ENCODE assay signal across 10 cellular contexts in the genomic region with DNA sequence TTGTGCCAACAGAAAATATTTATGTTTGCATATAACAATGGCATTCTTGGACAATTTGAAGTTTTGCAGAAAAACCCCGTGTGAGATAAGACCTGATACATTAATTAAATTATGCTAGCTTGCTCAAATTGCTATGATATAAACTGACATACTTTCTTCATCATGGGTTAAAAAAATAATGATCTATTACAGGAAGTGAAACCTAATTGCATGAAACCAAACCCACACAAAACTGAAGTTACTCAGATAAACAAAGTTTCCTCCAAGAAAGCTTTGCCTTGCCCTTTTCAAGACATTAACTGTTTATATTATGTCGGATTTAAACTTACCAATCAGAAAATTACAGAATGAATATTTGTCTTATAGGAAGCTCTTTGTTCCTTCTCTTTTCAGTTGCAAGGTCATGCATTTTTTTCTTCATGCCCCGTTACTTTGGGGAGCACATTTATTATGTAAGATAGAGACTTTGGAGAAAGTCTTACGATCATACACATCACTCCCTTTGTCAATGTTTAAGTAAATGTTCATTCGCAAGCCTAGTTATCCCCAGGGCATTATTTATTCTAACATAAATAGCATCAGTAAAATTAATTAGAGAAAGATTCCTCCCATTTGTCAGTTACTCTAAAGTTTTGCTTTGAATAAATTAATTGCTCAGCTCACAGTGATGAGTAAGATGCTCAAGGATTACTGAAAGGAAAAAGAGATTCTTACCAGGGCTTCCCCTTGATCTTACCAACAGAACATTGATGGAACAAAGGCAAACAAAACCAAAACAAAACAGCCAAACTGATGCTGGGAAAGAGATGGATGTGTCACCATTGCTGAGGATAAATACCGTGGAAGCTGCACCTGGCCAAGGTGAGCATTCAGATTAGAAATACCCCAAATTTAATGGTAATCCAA. TPM values are rescaled to one million over a fixed set of nuclear protein-coding genes. Genes with fewer than 3 reads are reported as not detected.
DNase-seq lines count a peak whose midpoint lies in the region; ATAC-seq and TF ChIP-seq lines count a peak whose summit lies in the region.
"Had no signal": no experiment of that assay in that cellular context is flagged by ENCODE, and none has a peak within 500 bp of the region (broad histone marks: within the 10 kb centered on the region; RNA-seq: fewer than 3 reads in every experiment).

No MANE protein-coding gene starts in this region.

- H3K27ac ChIP-seq in adrenal gland (no peak overlapping the region), heart left ventricle (no peak overlapping the region)
- H3K27ac ChIP-seq: epithelial cell of prostate had no signal

- H3K9me3 ChIP-seq in T-helper 17 cell (ENCODE audit: control insufficient read depth, low read length, poor library complexity, severe bottlenecking) (no peaks in the 10 kb centered on the region), adrenal gland (replicated peaks in 1 of 3) (no peaks in the 10 kb centered on the region), HAP-1 (no peaks in the 10 kb centered on the region), heart left ventricle (peaks cover 0 to 12% (median 0%) of the 10 kb centered on the region in 12 donors)

- peak overlapping the region; percentile 81 for H3K27ac Mint-ChIP-seq in T-helper 17 cell

- no peaks in the 10 kb centered on the region for H3K27me3 Mint-ChIP-seq in T-helper 17 cell

- in situ Hi-C loops in HAP-1 (cut with MboI; ENCODE audit: low sequenced_read_pairs), result no loop called here

- H3K4me1 ChIP-seq in adrenal gland (replicated peaks in 1 of 2) (no peaks in the 10 kb centered on the region), HAP-1 (no peaks in the 10 kb centered on the region), heart left ventricle (no peaks in the 10 kb centered on the region)

- intact Hi-C loops in adrenal gland (cut with DNase I) (no loop called here), heart left ventricle (cut with DNase I) (no loop called here), sciatic nerve (cut with DNase I) (no loop called here)

- TF ChIP-seq CTCF in adrenal gland (IDR thresholded peaks at IDR 0.05) (no peak), heart left ventricle (IDR thresholded peaks at IDR 0.05) (no peak)

- H3K36me3 ChIP-seq in adrenal gland (replicated peaks in 1 of 2) (no peaks in the 10 kb centered on the region), HAP-1 (replicated peaks) (no peaks in the 10 kb centered on the region), heart left ventricle (no peaks in the 10 kb centered on the region)

- no peaks in the 10 kb centered on the region for H3K36me3 Mint-ChIP-seq in T-helper 17 cell (ENCODE audit: low read depth)

- DNase-seq in T-helper 17 cell, result no peak
- no peak for DNase-seq in adrenal gland
- DNase-seq in HAP-1 (ENCODE audit: low spot score in 2 of 2), result no peak
- no peak for DNase-seq in heart left ventricle
- no peak for DNase-seq in sciatic nerve (ENCODE audit: low spot score)
- DNase-seq: mesendoderm had no signal

- H3K4me1 Mint-ChIP-seq in T-helper 17 cell, result peaks cover 8% of the 10 kb centered on the region

- TF ChIP-seq POLR2A in adrenal gland (IDR thresholded peaks at IDR 0.05) (no peak), heart left ventricle (IDR thresholded peaks at IDR 0.05) (no peak)

- ATAC-seq in GM18502 (IDR thresholded peaks at IDR 0.05; ENCODE audit: poor library complexity, unreplicated experiment) (peak; percentile 89), GM19463 (IDR thresholded peaks at IDR 0.05; ENCODE audit: unreplicated experiment) (peak; percentile 78), HG03095 (IDR thresholded peaks at IDR 0.05; ENCODE audit: unreplicated experiment) (peak; percentile 82), T-helper 17 cell (peak; percentile 55), heart left ventricle (no peak), sciatic nerve (no peak)

- 44 to 56% (median 47%) methylated on average over 6 of the region's 6 CpGs for WGBS in adrenal gland, 4 donors
- 70 to 81% (median 74%) methylated on average over 6 of the region's 6 CpGs for WGBS in heart left ventricle, 4 donors

- H3K27me3 ChIP-seq in adrenal gland, result peaks cover 10% of the 10 kb centered on the region
- H3K27me3 ChIP-seq in HAP-1 (ENCODE audit: low read depth), result 0 out of 2 replicates have a peak, but pooled peaks cover 2% of the 10 kb centered on the region
- peaks cover 0 to 4% (median 0%) of the 10 kb centered on the region in 9 donors for H3K27me3 ChIP-seq in heart left ventricle

- H3K4me3 ChIP-seq in adrenal gland (no peak overlapping the region), HAP-1 (no peak overlapping the region), heart left ventricle (no peak overlapping the region)

- peak overlapping the region; percentile 49 for H3K4me3 Mint-ChIP-seq in T-helper 17 cell

RNA-seq across cellular contexts. Expression of gene TMEM244, which starts 14.7 kb away (rescaled TPM):
- total RNA-seq in T-helper 17 cell (1 to 10 TPM in 1 of 2 donors, not detected in 1; 1.2 TPM), adrenal gland (not detected), heart left ventricle (not detected), sciatic nerve (not detected)
- polyA plus RNA-seq in adrenal gland (not detected), heart left ventricle (not detected)

Comparison
In these comparisons a context has a peak if more than half of its experiments do, and no peak if none do; other contexts are left out.
1. ATAC-seq: peak in GM18502 (single experiment), GM19463 (single experiment), HG03095 (single experiment) and T-helper 17 cell (single experiment); none in heart left ventricle (0 of 4) and sciatic nerve (single experiment).